ENCODE assay signal across 24 cellular contexts in genomic region chr4:15910150-15910945, GRCh38. TPM values are rescaled to one million over a fixed set of nuclear protein-coding genes. Genes with fewer than 3 reads are reported as not detected.
A peak's percentile ranks its signal among the peaks of the same experiment; 100 is the strongest.
DNase-seq lines count a peak whose midpoint lies in the region; ATAC-seq and TF ChIP-seq lines count a peak whose summit lies in the region.
"Had no signal": no experiment of that assay in that cellular context is flagged by ENCODE, and none has a peak within 500 bp of the region (broad histone marks: within the 10 kb centered on the region; RNA-seq: fewer than 3 reads in every experiment).

No MANE protein-coding gene starts in this region.

- H3K4me3 Mint-ChIP-seq in activated CD8-positive, alpha-beta T cell treated with anti-CD3 and anti-CD28 coated beads, Interleukin-2, amount 10 ng/mL, durations not matched to agents 7 days and 5 days = no peak overlapping the region
- H3K4me3 Mint-ChIP-seq in endothelial cell (ENCODE audit: unreplicated experiment) = no peak overlapping the region
- H3K4me3 Mint-ChIP-seq: H9 had no signal

- H3K23ac ChIP-seq in mesenchymal stem cell (ENCODE audit: low read length in 2 of 2) = no peak overlapping the region

- 93% methylated on average over 6 of the region's 6 CpGs for WGBS in mesenchymal stem cell

- POLR2A ChIA-PET in HEK293T (lab: Yijun Ruan, JAX) = no interaction called here
- POLR2A ChIA-PET in activated CD8-positive, alpha-beta T cell treated with anti-CD3 and anti-CD28 coated beads, Interleukin-2, amount 10 ng/mL, durations not matched to agents 7 days and 5 days (lab: Charles Lee) = no interaction called here

- no peaks in the 10 kb centered on the region for H3K79me1 ChIP-seq in mesenchymal stem cell (replicated peaks; ENCODE audit: low read length, poor library complexity, severe bottlenecking)

- H3K4me3 ChIP-seq in RWPE2 (ENCODE audit: severe bottlenecking) (no peak overlapping the region), mesenchymal stem cell (ENCODE audit: insufficient read depth in 1 of 2, low read depth in 1 of 2, low read length in 2 of 2) (no peak overlapping the region)
- H3K4me3 ChIP-seq: A549, GM12878, Peyer's patch had no signal

- no peak overlapping the region for H3K4ac ChIP-seq in mesenchymal stem cell (ENCODE audit: low read depth in 1 of 2, low read length in 2 of 2)

- no peaks in the 10 kb centered on the region for H3K27me3 ChIP-seq in RWPE2 (ENCODE audit: insufficient read depth, poor library complexity, severe bottlenecking)
- H3K27me3 ChIP-seq in mesenchymal stem cell (ENCODE audit: control insufficient read depth in 1 of 2, insufficient read depth in 1 of 2, low read length in 2 of 2) = no peaks in the 10 kb centered on the region
- H3K27me3 ChIP-seq: Peyer's patch had no signal

- H3K36me3 ChIP-seq in RWPE2 (ENCODE audit: low read depth) (no peaks in the 10 kb centered on the region), mesenchymal stem cell (ENCODE audit: control insufficient read depth in 1 of 2, insufficient read depth in 2 of 2, low read depth in 1 of 2, low read length in 2 of 2) (no peaks in the 10 kb centered on the region)
- H3K36me3 ChIP-seq: BE2C, Peyer's patch had no signal

- H3K4me2 ChIP-seq in mesenchymal stem cell (ENCODE audit: low read length, poor library complexity, severe bottlenecking) = no peak overlapping the region
- H3K4me2 ChIP-seq: A549 had no signal

- CTCF ChIA-PET in HEK293T (lab: Yijun Ruan, JAX) = no interaction called here
- CTCF ChIA-PET in activated CD8-positive, alpha-beta T cell treated with anti-CD3 and anti-CD28 coated beads, Interleukin-2, amount 10 ng/mL, durations not matched to agents 7 days and 5 days (lab: Charles Lee) = interaction anchor here (0.8 to 0.9 kb wide), 2 partner anchors 28 to 45 kb away, joined by 3 read pairs; no protein-coding TSS in a partner anchor

- H3K27ac Mint-ChIP-seq in activated CD8-positive, alpha-beta T cell treated with anti-CD3 and anti-CD28 coated beads, Interleukin-2, amount 10 ng/mL, durations not matched to agents 7 days and 5 days = no peak overlapping the region
- no peak overlapping the region for H3K27ac Mint-ChIP-seq in endothelial cell (ENCODE audit: unreplicated experiment)
- H3K27ac Mint-ChIP-seq: H9 had no signal

- no peak overlapping the region for H2BK15ac ChIP-seq in mesenchymal stem cell (ENCODE audit: low read depth, poor library complexity, severe bottlenecking)

- peaks cover 9% of the 10 kb centered on the region for H3K27me3 Mint-ChIP-seq in activated CD8-positive, alpha-beta T cell treated with anti-CD3 and anti-CD28 coated beads, Interleukin-2, amount 10 ng/mL, durations not matched to agents 7 days and 5 days (ENCODE audit: low read depth)
- H3K27me3 Mint-ChIP-seq in endothelial cell (ENCODE audit: unreplicated experiment) = no peaks in the 10 kb centered on the region

- H4K91ac ChIP-seq in mesenchymal stem cell (ENCODE audit: low read length) = no peak overlapping the region

- peak overlapping the region; percentile 98 for H3K27ac ChIP-seq in RWPE2 (ENCODE audit: poor library complexity, severe bottlenecking)
- peak overlapping the region; percentile 91 for H3K27ac ChIP-seq in epithelial cell of prostate
- H3K27ac ChIP-seq in mesenchymal stem cell (ENCODE audit: low read length, poor library complexity, severe bottlenecking) = no peak overlapping the region
- H3K27ac ChIP-seq: Peyer's patch had no signal

- no peak overlapping the region for H2BK120ac ChIP-seq in mesenchymal stem cell (ENCODE audit: low read depth, low read length)

- no peak overlapping the region for H3K9ac ChIP-seq in mesenchymal stem cell (ENCODE audit: low read length)

- peaks cover 4% of the 10 kb centered on the region for H3K9me3 Mint-ChIP-seq in activated CD8-positive, alpha-beta T cell treated with anti-CD3 and anti-CD28 coated beads, Interleukin-2, amount 10 ng/mL, durations not matched to agents 7 days and 5 days (ENCODE audit: insufficient read depth)
- H3K9me3 Mint-ChIP-seq in endothelial cell (ENCODE audit: unreplicated experiment) = no peaks in the 10 kb centered on the region

- no peak overlapping the region for H4K8ac ChIP-seq in mesenchymal stem cell (ENCODE audit: low read length)

- H2BK12ac ChIP-seq in mesenchymal stem cell (ENCODE audit: low read length in 2 of 2) = peak overlapping the region in 1 of 2 experiments; percentile 31

- no peak overlapping the region for H3K14ac ChIP-seq in mesenchymal stem cell (ENCODE audit: low read length in 2 of 2)

- no peak overlapping the region for H2AFZ ChIP-seq in mesenchymal stem cell (ENCODE audit: low read depth, low read length)

- peaks cover 42% of the 10 kb centered on the region for H3K4me1 ChIP-seq in RWPE2 (ENCODE audit: insufficient read depth, poor library complexity, severe bottlenecking)
- H3K4me1 ChIP-seq in mesenchymal stem cell (ENCODE audit: control insufficient read depth, insufficient read depth, low read depth, low read length) = peaks cover 8% of the 10 kb centered on the region
- H3K4me1 ChIP-seq: BE2C had no signal

- DNase-seq in HEK293T (ENCODE audit: extremely low spot score) (no peak), RWPE2 (ENCODE audit: low spot score) (no peak), epithelial cell of prostate (ENCODE audit: low read depth, low spot score) (no peak), mesenchymal stem cell (no peak), NCI-H69 (lab: John Stamatoyannopoulos, UW) (no peak), endothelial cell (ENCODE audit: low spot score) (no peak)
- DNase-seq in activated CD8-positive, alpha-beta memory T cell treated with anti-CD3 and anti-CD28 coated beads, Interleukin-2, amount 50 U/mL, for 4 hours = no peak
- DNase-seq in activated CD8-positive, alpha-beta T cell treated with anti-CD3 and anti-CD28 coated beads, Interleukin-2, amount 10 ng/mL, durations not matched to agents 7 days and 5 days = no peak
- DNase-seq: BE2C; DMS79; H9; KG1; NCI-H1092 treated with DMSO at 0.1 percent for 48 hours; NCI-H146; NCI-H2029 treated with DMSO at 0.1 percent for 48 hours; NCI-H226; NCI-H510A treated with DMSO at 0.1 percent for 48 hours; NCI-H774; NK-92 treated with Interleukin-12 subunit alpha and Interleukin-12 subunit beta, amount 100 ng/mL, for 24 hours; Peyer's patch; Right ventricle myocardium superior had no signal

- ATAC-seq in RWPE2 (ENCODE audit: low read depth) = no peak
- ATAC-seq in activated CD8-positive, alpha-beta T cell treated with anti-CD3 and anti-CD28 coated beads, Interleukin-2, amount 10 ng/mL, durations not matched to agents 7 days and 5 days = no peak
- ATAC-seq: A549, GM12878 had no signal

- no peak for TF ChIP-seq CTCF in RWPE2 (IDR thresholded peaks at IDR 0.05; ENCODE audit: poor library complexity, severe bottlenecking)
- TF ChIP-seq CTCF in endothelial cell (IDR thresholded peaks at IDR 0.05; ENCODE audit: unreplicated experiment) = no peak

- no peaks in the 10 kb centered on the region for H3K9me3 ChIP-seq in RWPE2 (ENCODE audit: severe bottlenecking)
- no peaks in the 10 kb centered on the region for H3K9me3 ChIP-seq in mesenchymal stem cell (ENCODE audit: control insufficient read depth, low read length)
- H3K9me3 ChIP-seq: A549, BE2C, Peyer's patch had no signal

- no peaks in the 10 kb centered on the region for H3K36me3 Mint-ChIP-seq in activated CD8-positive, alpha-beta T cell treated with anti-CD3 and anti-CD28 coated beads, Interleukin-2, amount 10 ng/mL, durations not matched to agents 7 days and 5 days (ENCODE audit: low read depth)
- H3K36me3 Mint-ChIP-seq in endothelial cell (ENCODE audit: low read depth, unreplicated experiment) = no peaks in the 10 kb centered on the region

- H2AK5ac ChIP-seq in mesenchymal stem cell (ENCODE audit: low read length, severe bottlenecking) = peak overlapping the region; percentile 34

- peaks cover 11% of the 10 kb centered on the region for H3K4me1 Mint-ChIP-seq in activated CD8-positive, alpha-beta T cell treated with anti-CD3 and anti-CD28 coated beads, Interleukin-2, amount 10 ng/mL, durations not matched to agents 7 days and 5 days (ENCODE audit: low read depth)
- H3K4me1 Mint-ChIP-seq in endothelial cell (ENCODE audit: unreplicated experiment) = no peaks in the 10 kb centered on the region

- H2BK5ac ChIP-seq in mesenchymal stem cell (ENCODE audit: low read depth, low read length, poor library complexity, severe bottlenecking) = no peak overlapping the region

- H3K18ac ChIP-seq in mesenchymal stem cell (ENCODE audit: low read depth in 1 of 2, low read length in 2 of 2) = no peak overlapping the region

TF ChIP-seq in HEK293T, 16 proteins besides CTCF, POLR2A, EP300 and RAD21:
- TF ChIP-seq NFRKB (IDR thresholded peaks at IDR 0.05) = no peak
- TF ChIP-seq, protein P1, sequence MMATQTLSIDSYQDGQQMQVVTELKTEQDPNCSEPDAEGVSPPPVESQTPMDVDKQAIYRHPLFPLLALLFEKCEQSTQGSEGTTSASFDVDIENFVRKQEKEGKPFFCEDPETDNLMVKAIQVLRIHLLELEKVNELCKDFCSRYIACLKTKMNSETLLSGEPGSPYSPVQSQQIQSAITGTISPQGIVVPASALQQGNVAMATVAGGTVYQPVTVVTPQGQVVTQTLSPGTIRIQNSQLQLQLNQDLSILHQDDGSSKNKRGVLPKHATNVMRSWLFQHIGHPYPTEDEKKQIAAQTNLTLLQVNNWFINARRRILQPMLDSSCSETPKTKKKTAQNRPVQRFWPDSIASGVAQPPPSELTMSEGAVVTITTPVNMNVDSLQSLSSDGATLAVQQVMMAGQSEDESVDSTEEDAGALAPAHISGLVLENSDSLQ (IDR thresholded peaks at IDR 0.05) = peak; percentile 52; the same call in 1 of the 2 replicates

RNA-seq across cellular contexts. Expression of gene FGFBP1, which starts 28.2 kb away (rescaled TPM):
- polyA plus RNA-seq in mesenchymal stem cell (2013, experiment 1 of 2) = not detected
- not detected for polyA plus RNA-seq in mesenchymal stem cell (2013, experiment 2 of 2)
- total RNA-seq in activated CD8-positive, alpha-beta T cell treated with anti-CD3 and anti-CD28 coated beads, Interleukin-2, amount 10 ng/mL, durations not matched to agents 7 days and 5 days = not detected
- not detected for total RNA-seq in endothelial cell (ENCODE audit: unreplicated experiment)
- total RNA-seq: H9, Right ventricle myocardium superior, SK-MEL-5 had no signal

RNA-seq across cellular contexts. Expression of gene FGFBP2, which starts 52.6 kb away (rescaled TPM):
- not detected for polyA plus RNA-seq in mesenchymal stem cell (2013, experiment 1 of 2)
- not detected for polyA plus RNA-seq in mesenchymal stem cell (2013, experiment 2 of 2)
- total RNA-seq in activated CD8-positive, alpha-beta T cell treated with anti-CD3 and anti-CD28 coated beads, Interleukin-2, amount 10 ng/mL, durations not matched to agents 7 days and 5 days = 10 to 100 TPM; 12.0 to 13.0 TPM
- not detected for total RNA-seq in endothelial cell (ENCODE audit: unreplicated experiment)
- total RNA-seq: GM12878, H9, Peyer's patch had no signal
- polyA plus RNA-seq: A549 had no signal

Comparison
In these comparisons a context has a peak if more than half of its experiments do, and no peak if none do; other contexts are left out.
1. RNA of gene FGFBP2, which starts 52.6 kb away (total RNA-seq): 12.0 to 13.0 TPM in activated CD8-positive, alpha-beta T cell treated with anti-CD3 and anti-CD28 coated beads, Interleukin-2, amount 10 ng/mL, durations not matched to agents 7 days and 5 days; not detected in endothelial cell (single experiment); every median in the first group is over 10 times any median in the second.